1 cellular context compared by ENCODE assay signal in the genomic region with DNA sequence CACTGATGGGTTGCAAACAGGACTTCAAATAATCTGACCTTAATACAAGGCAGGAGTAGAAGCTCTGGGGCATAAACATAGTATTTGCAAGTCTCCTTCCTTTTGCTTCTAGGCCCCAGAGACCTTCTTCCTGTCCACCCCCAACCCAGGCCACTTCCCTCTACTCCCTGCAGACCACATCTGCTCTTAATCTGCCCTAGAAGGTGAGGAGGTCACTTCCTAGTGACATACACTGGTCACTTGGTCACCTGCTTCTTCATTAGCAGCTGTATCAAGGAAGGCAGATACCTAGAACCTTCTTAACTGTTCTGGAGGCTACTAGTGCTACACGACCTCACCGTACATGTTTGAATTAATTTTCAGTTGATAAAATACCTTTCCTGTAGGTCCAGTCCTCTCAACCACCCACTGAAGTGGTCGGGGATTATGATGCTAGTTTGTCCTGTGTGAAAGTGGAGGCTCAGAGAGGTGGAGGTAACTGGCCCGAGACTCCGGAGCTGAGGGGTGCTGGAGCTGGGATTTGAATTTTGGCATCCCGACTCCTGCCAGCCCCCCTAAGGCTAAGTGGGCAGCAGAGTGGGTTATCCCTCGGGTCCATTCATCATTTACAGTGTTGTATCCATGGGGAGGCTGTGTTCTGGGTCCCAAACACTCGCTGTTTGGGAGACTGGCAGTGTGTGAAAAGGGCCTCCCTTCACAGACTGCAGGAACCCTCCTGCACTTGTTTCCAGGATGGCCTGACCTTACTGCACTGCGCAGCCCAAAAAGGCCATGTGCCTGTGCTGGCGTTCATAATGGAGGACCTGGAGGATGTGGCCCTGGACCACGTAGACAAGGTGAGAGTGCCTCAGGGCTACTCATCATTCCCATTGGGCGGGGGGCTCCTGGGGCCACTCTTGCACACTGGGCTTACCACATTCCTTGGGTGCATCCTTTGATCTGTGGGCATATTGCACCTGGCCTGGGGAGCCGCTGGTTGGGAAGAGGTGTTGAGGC.
TF ChIP-seq lines count a peak whose summit lies in the region.

No MANE protein-coding gene starts in this region.

TF ChIP-seq in K562, 482 proteins besides CTCF, POLR2A, EP300 and RAD21 (continues in another document):
- TF ChIP-seq ETV6 (IDR thresholded peaks at IDR 0.05; ENCODE audit: borderline replicate concordance in 1 of 2, low read depth in 2 of 2, low read length in 1 of 2) (peak; percentile 64 to 86; a peak in 3 of 4 replicates), ETV6 (CRISPR knock-in tag; IDR thresholded peaks at IDR 0.05; ENCODE audit: borderline replicate concordance) (no peak), TAF7 (tag; IDR thresholded peaks at IDR 0.05) (no peak), EHMT2 (IDR thresholded peaks at IDR 0.05) (no peak), ZNF311 (CRISPR knock-in tag; IDR thresholded peaks at IDR 0.05) (no peak), ZNF57 (CRISPR knock-in tag; IDR thresholded peaks at IDR 0.05) (no peak), PML (IDR thresholded peaks at IDR 0.05; ENCODE audit: low read length) (no peak), SP1 (CRISPR knock-in tag; IDR thresholded peaks at IDR 0.05) (no peak), CBFA2T3 (IDR thresholded peaks at IDR 0.05) (0 out of 2 replicates have a peak, but pooled peaks have one; percentile 21), PTTG1 (tag; IDR thresholded peaks at IDR 0.05; ENCODE audit: low read depth) (no peak), ZFP36 (IDR thresholded peaks at IDR 0.05; ENCODE audit: low read depth, low read length, partially characterized antibody) (no peak), HSF4 (CRISPR knock-in tag; IDR thresholded peaks at IDR 0.05; ENCODE audit: borderline replicate concordance) (no peak), RNF2 (IDR thresholded peaks at IDR 0.05) (peak; percentile 27; the same call in 1 of the 2 replicates), CEBPG (CRISPR knock-in tag; IDR thresholded peaks at IDR 0.05) (no peak), CEBPG (tag; conservative IDR thresholded peaks at IDR 0.05 in 1 of 2, IDR thresholded peaks at IDR 0.05 in 1 of 2) (no peak), GABPA (tag; conservative IDR thresholded peaks at IDR 0.05; ENCODE audit: low read depth) (peak; percentile 68), NR2C2 (CRISPR knock-in tag; IDR thresholded peaks at IDR 0.05) (no peak), NR2C2 (tag; IDR thresholded peaks at IDR 0.05) (peak; percentile 37; the same call in 1 of the 2 replicates), SUPT5H (IDR thresholded peaks at IDR 0.05) (no peak), ZSCAN32 (CRISPR knock-in tag; IDR thresholded peaks at IDR 0.05) (peak; percentile 65; the same call in 1 of the 2 replicates), CTBP1 (IDR thresholded peaks at IDR 0.05; ENCODE audit: borderline replicate concordance) (0 out of 2 replicates have a peak, but pooled peaks have one; percentile 47), JUN (IDR thresholded peaks at IDR 0.05; ENCODE audit: borderline replicate concordance, low read depth, low read length) (no peak), JUN (CRISPR knock-in tag; IDR thresholded peaks at IDR 0.05; ENCODE audit: borderline replicate concordance) (no peak), DPF2 (IDR thresholded peaks at IDR 0.05) (no peak), U2AF2 (optimal IDR thresholded peaks at IDR 0.05; ENCODE audit: low read depth, low read length) (no peak), ZNF140 (CRISPR knock-in tag; IDR thresholded peaks at IDR 0.05) (no peak)
- TF ChIP-seq, protein P1, sequence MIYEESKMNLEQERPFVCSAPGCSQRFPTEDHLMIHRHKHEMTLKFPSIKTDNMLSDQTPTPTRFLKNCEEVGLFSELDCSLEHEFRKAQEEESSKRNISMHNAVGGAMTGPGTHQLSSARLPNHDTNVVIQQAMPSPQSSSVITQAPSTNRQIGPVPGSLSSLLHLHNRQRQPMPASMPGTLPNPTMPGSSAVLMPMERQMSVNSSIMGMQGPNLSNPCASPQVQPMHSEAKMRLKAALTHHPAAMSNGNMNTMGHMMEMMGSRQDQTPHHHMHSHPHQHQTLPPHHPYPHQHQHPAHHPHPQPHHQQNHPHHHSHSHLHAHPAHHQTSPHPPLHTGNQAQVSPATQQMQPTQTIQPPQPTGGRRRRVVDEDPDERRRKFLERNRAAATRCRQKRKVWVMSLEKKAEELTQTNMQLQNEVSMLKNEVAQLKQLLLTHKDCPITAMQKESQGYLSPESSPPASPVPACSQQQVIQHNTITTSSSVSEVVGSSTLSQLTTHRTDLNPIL (CRISPR knock-in tag; IDR thresholded peaks at IDR 0.05): no peak
- TF ChIP-seq, protein P2, sequence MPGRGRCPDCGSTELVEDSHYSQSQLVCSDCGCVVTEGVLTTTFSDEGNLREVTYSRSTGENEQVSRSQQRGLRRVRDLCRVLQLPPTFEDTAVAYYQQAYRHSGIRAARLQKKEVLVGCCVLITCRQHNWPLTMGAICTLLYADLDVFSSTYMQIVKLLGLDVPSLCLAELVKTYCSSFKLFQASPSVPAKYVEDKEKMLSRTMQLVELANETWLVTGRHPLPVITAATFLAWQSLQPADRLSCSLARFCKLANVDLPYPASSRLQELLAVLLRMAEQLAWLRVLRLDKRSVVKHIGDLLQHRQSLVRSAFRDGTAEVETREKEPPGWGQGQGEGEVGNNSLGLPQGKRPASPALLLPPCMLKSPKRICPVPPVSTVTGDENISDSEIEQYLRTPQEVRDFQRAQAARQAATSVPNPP (IDR thresholded peaks at IDR 0.05; ENCODE audit: borderline replicate concordance, insufficient read depth, insufficient read length): no peak
- TF ChIP-seq, protein P3, sequence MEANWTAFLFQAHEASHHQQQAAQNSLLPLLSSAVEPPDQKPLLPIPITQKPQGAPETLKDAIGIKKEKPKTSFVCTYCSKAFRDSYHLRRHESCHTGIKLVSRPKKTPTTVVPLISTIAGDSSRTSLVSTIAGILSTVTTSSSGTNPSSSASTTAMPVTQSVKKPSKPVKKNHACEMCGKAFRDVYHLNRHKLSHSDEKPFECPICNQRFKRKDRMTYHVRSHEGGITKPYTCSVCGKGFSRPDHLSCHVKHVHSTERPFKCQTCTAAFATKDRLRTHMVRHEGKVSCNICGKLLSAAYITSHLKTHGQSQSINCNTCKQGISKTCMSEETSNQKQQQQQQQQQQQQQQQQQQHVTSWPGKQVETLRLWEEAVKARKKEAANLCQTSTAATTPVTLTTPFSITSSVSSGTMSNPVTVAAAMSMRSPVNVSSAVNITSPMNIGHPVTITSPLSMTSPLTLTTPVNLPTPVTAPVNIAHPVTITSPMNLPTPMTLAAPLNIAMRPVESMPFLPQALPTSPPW (CRISPR knock-in tag; IDR thresholded peaks at IDR 0.05): no peak
- TF ChIP-seq, protein P4, sequence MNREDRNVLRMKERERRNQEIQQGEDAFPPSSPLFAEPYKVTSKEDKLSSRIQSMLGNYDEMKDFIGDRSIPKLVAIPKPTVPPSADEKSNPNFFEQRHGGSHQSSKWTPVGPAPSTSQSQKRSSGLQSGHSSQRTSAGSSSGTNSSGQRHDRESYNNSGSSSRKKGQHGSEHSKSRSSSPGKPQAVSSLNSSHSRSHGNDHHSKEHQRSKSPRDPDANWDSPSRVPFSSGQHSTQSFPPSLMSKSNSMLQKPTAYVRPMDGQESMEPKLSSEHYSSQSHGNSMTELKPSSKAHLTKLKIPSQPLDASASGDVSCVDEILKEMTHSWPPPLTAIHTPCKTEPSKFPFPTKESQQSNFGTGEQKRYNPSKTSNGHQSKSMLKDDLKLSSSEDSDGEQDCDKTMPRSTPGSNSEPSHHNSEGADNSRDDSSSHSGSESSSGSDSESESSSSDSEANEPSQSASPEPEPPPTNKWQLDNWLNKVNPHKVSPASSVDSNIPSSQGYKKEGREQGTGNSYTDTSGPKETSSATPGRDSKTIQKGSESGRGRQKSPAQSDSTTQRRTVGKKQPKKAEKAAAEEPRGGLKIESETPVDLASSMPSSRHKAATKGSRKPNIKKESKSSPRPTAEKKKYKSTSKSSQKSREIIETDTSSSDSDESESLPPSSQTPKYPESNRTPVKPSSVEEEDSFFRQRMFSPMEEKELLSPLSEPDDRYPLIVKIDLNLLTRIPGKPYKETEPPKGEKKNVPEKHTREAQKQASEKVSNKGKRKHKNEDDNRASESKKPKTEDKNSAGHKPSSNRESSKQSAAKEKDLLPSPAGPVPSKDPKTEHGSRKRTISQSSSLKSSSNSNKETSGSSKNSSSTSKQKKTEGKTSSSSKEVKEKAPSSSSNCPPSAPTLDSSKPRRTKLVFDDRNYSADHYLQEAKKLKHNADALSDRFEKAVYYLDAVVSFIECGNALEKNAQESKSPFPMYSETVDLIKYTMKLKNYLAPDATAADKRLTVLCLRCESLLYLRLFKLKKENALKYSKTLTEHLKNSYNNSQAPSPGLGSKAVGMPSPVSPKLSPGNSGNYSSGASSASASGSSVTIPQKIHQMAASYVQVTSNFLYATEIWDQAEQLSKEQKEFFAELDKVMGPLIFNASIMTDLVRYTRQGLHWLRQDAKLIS (CRISPR knock-in tag; IDR thresholded peaks at IDR 0.05): no peak
- TF ChIP-seq, protein P5, sequence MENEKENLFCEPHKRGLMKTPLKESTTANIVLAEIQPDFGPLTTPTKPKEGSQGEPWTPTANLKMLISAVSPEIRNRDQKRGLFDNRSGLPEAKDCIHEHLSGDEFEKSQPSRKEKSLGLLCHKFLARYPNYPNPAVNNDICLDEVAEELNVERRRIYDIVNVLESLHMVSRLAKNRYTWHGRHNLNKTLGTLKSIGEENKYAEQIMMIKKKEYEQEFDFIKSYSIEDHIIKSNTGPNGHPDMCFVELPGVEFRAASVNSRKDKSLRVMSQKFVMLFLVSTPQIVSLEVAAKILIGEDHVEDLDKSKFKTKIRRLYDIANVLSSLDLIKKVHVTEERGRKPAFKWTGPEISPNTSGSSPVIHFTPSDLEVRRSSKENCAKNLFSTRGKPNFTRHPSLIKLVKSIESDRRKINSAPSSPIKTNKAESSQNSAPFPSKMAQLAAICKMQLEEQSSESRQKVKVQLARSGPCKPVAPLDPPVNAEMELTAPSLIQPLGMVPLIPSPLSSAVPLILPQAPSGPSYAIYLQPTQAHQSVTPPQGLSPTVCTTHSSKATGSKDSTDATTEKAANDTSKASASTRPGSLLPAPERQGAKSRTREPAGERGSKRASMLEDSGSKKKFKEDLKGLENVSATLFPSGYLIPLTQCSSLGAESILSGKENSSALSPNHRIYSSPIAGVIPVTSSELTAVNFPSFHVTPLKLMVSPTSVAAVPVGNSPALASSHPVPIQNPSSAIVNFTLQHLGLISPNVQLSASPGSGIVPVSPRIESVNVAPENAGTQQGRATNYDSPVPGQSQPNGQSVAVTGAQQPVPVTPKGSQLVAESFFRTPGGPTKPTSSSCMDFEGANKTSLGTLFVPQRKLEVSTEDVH (IDR thresholded peaks at IDR 0.05; ENCODE audit: low read depth, partially characterized antibody): no peak
- TF ChIP-seq, protein P6, sequence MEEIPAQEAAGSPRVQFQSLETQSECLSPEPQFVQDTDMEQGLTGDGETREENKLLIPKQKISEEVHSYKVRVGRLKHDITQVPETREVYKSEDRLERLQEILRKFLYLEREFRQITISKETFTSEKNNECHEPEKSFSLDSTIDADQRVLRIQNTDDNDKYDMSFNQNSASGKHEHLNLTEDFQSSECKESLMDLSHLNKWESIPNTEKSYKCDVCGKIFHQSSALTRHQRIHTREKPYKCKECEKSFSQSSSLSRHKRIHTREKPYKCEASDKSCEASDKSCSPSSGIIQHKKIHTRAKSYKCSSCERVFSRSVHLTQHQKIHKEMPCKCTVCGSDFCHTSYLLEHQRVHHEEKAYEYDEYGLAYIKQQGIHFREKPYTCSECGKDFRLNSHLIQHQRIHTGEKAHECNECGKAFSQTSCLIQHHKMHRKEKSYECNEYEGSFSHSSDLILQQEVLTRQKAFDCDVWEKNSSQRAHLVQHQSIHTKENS (CRISPR knock-in tag; IDR thresholded peaks at IDR 0.05): no peak
- TF ChIP-seq, protein P7, sequence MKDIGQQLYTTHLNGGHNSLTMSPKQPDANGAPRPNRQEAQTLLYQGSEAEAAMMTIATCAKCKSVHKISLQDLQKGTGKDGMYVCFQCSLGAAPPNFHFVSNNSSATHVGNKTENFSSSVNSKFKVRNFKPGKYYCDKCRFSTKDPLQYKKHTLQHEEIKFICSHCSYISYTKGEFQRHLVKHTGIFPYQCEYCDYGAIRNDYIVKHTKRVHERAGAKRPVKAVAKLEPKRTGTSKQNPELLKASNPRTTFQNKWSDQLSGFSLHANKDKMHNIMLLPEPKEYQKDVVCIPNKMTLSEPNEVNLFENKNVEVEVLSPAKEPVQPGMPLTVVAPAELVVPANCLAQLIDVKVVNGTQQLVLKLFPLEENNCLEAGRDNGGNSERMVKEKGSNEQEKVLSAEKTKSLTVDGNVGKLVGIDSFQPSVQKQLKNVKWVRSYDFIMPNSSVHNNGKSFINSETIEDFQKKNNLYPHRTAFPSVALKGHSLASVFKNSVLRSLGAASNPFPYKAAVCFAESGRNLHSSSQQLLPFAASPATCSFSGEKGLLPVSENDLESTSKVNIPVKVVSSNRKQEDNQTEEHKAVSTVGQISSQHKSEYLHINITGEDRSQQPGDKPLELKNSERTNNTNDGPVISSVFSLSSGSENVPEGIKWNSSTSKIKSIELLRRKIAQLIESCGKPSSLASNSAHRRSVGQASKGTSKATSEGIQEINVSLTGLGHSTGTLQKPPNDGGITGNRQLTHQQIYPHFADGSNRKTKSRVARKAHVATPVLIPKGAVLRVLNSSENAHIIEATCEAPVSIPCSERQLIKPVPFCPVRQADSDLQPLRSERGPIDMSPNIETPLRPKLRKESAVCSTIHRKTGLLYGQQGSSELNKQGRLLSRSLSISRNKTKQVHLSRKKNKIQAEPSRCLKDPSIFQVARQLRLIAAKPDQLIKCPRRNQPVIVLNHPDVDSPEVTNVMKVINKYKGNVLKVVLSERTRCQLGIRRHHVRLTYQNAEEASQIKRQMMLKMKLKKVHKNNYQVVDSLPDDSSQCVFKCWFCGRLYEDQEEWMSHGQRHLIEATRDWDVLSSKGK (CRISPR knock-in tag; IDR thresholded peaks at IDR 0.05): no peak
- TF ChIP-seq, protein P8, sequence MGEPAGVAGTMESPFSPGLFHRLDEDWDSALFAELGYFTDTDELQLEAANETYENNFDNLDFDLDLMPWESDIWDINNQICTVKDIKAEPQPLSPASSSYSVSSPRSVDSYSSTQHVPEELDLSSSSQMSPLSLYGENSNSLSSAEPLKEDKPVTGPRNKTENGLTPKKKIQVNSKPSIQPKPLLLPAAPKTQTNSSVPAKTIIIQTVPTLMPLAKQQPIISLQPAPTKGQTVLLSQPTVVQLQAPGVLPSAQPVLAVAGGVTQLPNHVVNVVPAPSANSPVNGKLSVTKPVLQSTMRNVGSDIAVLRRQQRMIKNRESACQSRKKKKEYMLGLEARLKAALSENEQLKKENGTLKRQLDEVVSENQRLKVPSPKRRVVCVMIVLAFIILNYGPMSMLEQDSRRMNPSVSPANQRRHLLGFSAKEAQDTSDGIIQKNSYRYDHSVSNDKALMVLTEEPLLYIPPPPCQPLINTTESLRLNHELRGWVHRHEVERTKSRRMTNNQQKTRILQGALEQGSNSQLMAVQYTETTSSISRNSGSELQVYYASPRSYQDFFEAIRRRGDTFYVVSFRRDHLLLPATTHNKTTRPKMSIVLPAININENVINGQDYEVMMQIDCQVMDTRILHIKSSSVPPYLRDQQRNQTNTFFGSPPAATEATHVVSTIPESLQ (CRISPR knock-in tag; IDR thresholded peaks at IDR 0.05): no peak
